In the genomic region with DNA sequence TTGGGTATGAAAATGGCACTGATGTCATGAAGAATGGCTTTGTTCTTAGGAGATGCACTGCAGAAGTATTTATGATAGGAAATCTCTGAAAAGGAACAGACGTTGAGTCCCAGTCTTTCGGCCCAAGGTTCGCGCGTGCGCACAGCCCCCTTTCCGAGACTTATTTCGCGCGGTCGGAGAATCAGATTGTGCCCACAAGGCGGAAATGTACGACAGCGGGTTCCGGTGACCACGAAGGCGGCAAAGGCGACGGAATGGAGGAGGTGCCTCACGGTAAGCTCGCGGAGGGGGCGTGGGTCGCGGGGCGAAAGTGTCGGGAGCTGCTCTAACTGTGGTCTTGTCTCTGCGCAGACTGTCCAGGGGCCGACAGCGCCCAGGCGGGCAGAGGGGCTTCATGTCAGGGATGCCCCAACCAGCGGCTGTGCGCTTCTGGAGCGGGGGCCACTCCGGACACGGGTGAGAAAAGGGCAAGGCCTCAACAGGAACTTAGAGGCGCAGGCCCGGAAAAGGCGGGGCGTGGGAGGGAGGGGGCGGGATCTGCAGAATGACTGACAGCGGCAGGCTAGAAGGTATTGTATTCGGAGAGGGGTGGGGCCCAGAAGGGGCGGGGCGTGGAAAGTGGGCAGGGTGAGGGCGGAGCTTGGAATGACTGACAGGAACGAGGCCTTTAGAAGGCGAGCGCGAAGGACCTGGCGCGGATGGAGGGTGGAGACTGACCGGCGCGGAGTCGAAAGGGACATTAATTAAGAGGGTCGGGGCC, we compare ENCODE assay signal across 7 cellular contexts. TPM values are rescaled to one million over a fixed set of nuclear protein-coding genes. Genes with fewer than 3 reads are reported as not detected.
DNase-seq lines count a peak whose midpoint lies in the region; ATAC-seq and TF ChIP-seq lines count a peak whose summit lies in the region.

NUBP1 (plus strand) TSS at position 233 of the 760 bp plus-strand sequence; CDS start at position 255, 22 bp downstream.

- H3K9me3 ChIP-seq in hepatocyte (ENCODE audit: low read depth), result no peaks in the 10 kb centered on the region

- H3K79me2 ChIP-seq in hepatocyte, result no peaks in the 10 kb centered on the region

- H3K4me1 ChIP-seq in hepatocyte (ENCODE audit: insufficient read depth), result peaks cover 9% of the 10 kb centered on the region

- ATAC-seq in GM18505 (IDR thresholded peaks at IDR 0.05; ENCODE audit: unreplicated experiment) (peak; percentile 80), HG02973 (IDR thresholded peaks at IDR 0.05; ENCODE audit: unreplicated experiment) (peak; percentile 79)

- H4K20me1 ChIP-seq in hepatocyte (ENCODE audit: insufficient read depth, poor library complexity, severe bottlenecking), result no peaks in the 10 kb centered on the region

- H3K27ac ChIP-seq in hepatocyte, result peak within 1 kb of the TSS; percentile 98

- DNase-seq in NCI-H2029 treated with DMSO at 0.1 percent for 48 hours (lab: John Stamatoyannopoulos, UW), result peak; percentile 87
- DNase-seq in T-helper 9 cell, result peak; percentile 100
- peak; percentile 99 for DNase-seq in astrocyte of the hippocampus (ENCODE audit: low read depth, low spot score)
- DNase-seq in hepatocyte (ENCODE audit: low spot score), result peak; percentile 99
- DNase-seq in retina, result peak; percentile 100

- peak within 1 kb of the TSS; percentile 66 for H2AFZ ChIP-seq in hepatocyte

- H3K36me3 ChIP-seq in hepatocyte (replicated peaks; ENCODE audit: insufficient read depth, low read depth), result no peaks in the 10 kb centered on the region

- peak within 1 kb of the TSS; percentile 75 for H3K4me2 ChIP-seq in hepatocyte

- no peaks in the 10 kb centered on the region for H3K27me3 ChIP-seq in hepatocyte

- WGBS in hepatocyte (ENCODE audit: low lambda C conversion rate, missing lambda C conversion rate), result under 1% methylated on average over 41 of the region's 57 CpGs

- no peaks in the 10 kb centered on the region for H3K9me2 ChIP-seq in hepatocyte (replicated peaks; ENCODE audit: insufficient read depth)

- peak within 1 kb of the TSS; percentile 28 for H3K4me3 ChIP-seq in hepatocyte

- no peak for TF ChIP-seq CTCF in hepatocyte (IDR thresholded peaks at IDR 0.05; ENCODE audit: poor library complexity)

- peak; percentile 92 for TF ChIP-seq POLR2A in GM18505 (IDR thresholded peaks at IDR 0.05; ENCODE audit: borderline replicate concordance, extremely low read depth, insufficient read depth, insufficient read length)

RNA-seq across cellular contexts. Expression of gene NUBP1, which starts in this region (rescaled TPM):
- 25.6 and 32.3 TPM in 2 replicates for total RNA-seq in hepatocyte
- polyA plus RNA-seq in hepatocyte, result 31.7 and 38.8 TPM in 2 replicates

Comparison
In these comparisons a context has a peak if more than half of its experiments do, and no peak if none do; other contexts are left out.
1. Peak in every context shown above with its lines: DNase-seq, ATAC-seq, H3K4me3 ChIP-seq and H3K27ac ChIP-seq.